ENCODE assay signal across 19 cellular contexts in genomic region chr1:77370161-77370560, GRCh38.
A peak's percentile ranks its signal among the peaks of the same experiment; 100 is the strongest.
DNase-seq lines count a peak whose midpoint lies in the region; ATAC-seq, FAIRE-seq and TF ChIP-seq lines count a peak whose summit lies in the region.
"Had no signal": no experiment of that assay in that cellular context is flagged by ENCODE, and none has a peak within 500 bp of the region (broad histone marks: within the 10 kb centered on the region; RNA-seq: fewer than 3 reads in every experiment).

No MANE protein-coding gene starts in this region.

- no peaks in the 10 kb centered on the region for H3K9me3 Mint-ChIP-seq in activated CD8-positive, alpha-beta T cell treated with anti-CD3 and anti-CD28 coated beads for 36 hours
- H3K9me3 Mint-ChIP-seq in activated CD8-positive, alpha-beta T cell treated with anti-CD3 and anti-CD28 coated beads, Interleukin-2, amount 10 ng/mL, durations not matched to agents 7 days and 5 days (ENCODE audit: insufficient read depth): no peaks in the 10 kb centered on the region
- H3K9me3 Mint-ChIP-seq: brain had no signal

- H3K9ac ChIP-seq in mesenchymal stem cell (ENCODE audit: low read length): peak overlapping the region; percentile 16

- H2BK5ac ChIP-seq in mesenchymal stem cell (ENCODE audit: low read depth, low read length, poor library complexity, severe bottlenecking): peak overlapping the region; percentile 54

- no peak overlapping the region for H2AFZ ChIP-seq in mesenchymal stem cell (ENCODE audit: low read depth, low read length)

- peak overlapping the region in 1 of 2 experiments; percentile 79 for H3K14ac ChIP-seq in mesenchymal stem cell (ENCODE audit: low read length in 2 of 2)

- H3K9me3 ChIP-seq in mesenchymal stem cell (ENCODE audit: control insufficient read depth, low read length) (no peaks in the 10 kb centered on the region), small intestine (ENCODE audit: control insufficient read depth, low read depth) (no peaks in the 10 kb centered on the region)
- H3K9me3 ChIP-seq: thyroid gland had no signal

- POLR2A ChIA-PET in activated CD8-positive, alpha-beta T cell treated with anti-CD3 and anti-CD28 coated beads for 36 hours (lab: Charles Lee): no interaction called here
- POLR2A ChIA-PET in activated CD8-positive, alpha-beta T cell treated with anti-CD3 and anti-CD28 coated beads, Interleukin-2, amount 10 ng/mL, durations not matched to agents 7 days and 5 days (lab: Charles Lee): no interaction called here

- no peak for TF ChIP-seq CTCF in activated CD8-positive, alpha-beta T cell treated with anti-CD3 and anti-CD28 coated beads for 36 hours (IDR thresholded peaks at IDR 0.05)
- no peak for TF ChIP-seq CTCF in astrocyte of the spinal cord (IDR thresholded peaks at IDR 0.05; ENCODE audit: low read depth, low read length)
- no peak for TF ChIP-seq CTCF in omental fat pad (IDR thresholded peaks at IDR 0.05)

- H3K36me3 ChIP-seq in mesenchymal stem cell (ENCODE audit: control insufficient read depth in 1 of 2, insufficient read depth in 2 of 2, low read depth in 1 of 2, low read length in 2 of 2) (no peaks in the 10 kb centered on the region), small intestine (ENCODE audit: control insufficient read depth in 2 of 2, insufficient read depth in 2 of 2, low read length in 2 of 2) (no peaks in the 10 kb centered on the region)
- H3K36me3 ChIP-seq: thyroid gland had no signal

- intact Hi-C loops in activated CD8-positive, alpha-beta T cell treated with anti-CD3 and anti-CD28 coated beads for 36 hours (cut with micrococcal nuclease): no loop called here

- H4K91ac ChIP-seq in mesenchymal stem cell (ENCODE audit: low read length): peak overlapping the region; percentile 87

- H3K4me3 Mint-ChIP-seq in activated CD8-positive, alpha-beta T cell treated with anti-CD3 and anti-CD28 coated beads for 36 hours: no peak overlapping the region
- H3K4me3 Mint-ChIP-seq in activated CD8-positive, alpha-beta T cell treated with anti-CD3 and anti-CD28 coated beads, Interleukin-2, amount 10 ng/mL, durations not matched to agents 7 days and 5 days: no peak overlapping the region

- H3K4me1 ChIP-seq in mesenchymal stem cell (ENCODE audit: control insufficient read depth, insufficient read depth, low read depth, low read length) (peaks cover 7% of the 10 kb centered on the region), small intestine (ENCODE audit: control insufficient read depth in 2 of 2, insufficient read depth in 1 of 2, low read depth in 1 of 2, low read length in 1 of 2) (no peaks in the 10 kb centered on the region)
- H3K4me1 ChIP-seq: thyroid gland had no signal

- in situ Hi-C loops in astrocyte of the spinal cord (cut with HindIII; ENCODE audit: low sequenced_read_pairs): no loop called here

- H2BK15ac ChIP-seq in mesenchymal stem cell (ENCODE audit: low read depth, poor library complexity, severe bottlenecking): peak overlapping the region; percentile 15

- H3K23ac ChIP-seq in mesenchymal stem cell (ENCODE audit: low read length in 2 of 2): no peak overlapping the region

- H3K18ac ChIP-seq in mesenchymal stem cell (ENCODE audit: low read depth in 1 of 2, low read length in 2 of 2): peak overlapping the region; percentile 35 to 78

- H3K27me3 ChIP-seq in mesenchymal stem cell (ENCODE audit: control insufficient read depth in 1 of 2, insufficient read depth in 1 of 2, low read length in 2 of 2) (no peaks in the 10 kb centered on the region), small intestine (ENCODE audit: control insufficient read depth in 2 of 2, insufficient read depth in 2 of 2, low read length in 2 of 2) (no peaks in the 10 kb centered on the region)
- H3K27me3 ChIP-seq: thyroid gland had no signal

- CTCF ChIA-PET in activated CD8-positive, alpha-beta T cell treated with anti-CD3 and anti-CD28 coated beads for 36 hours (lab: Charles Lee): no interaction called here
- CTCF ChIA-PET in activated CD8-positive, alpha-beta T cell treated with anti-CD3 and anti-CD28 coated beads, Interleukin-2, amount 10 ng/mL, durations not matched to agents 7 days and 5 days (lab: Charles Lee): no interaction called here

- FAIRE-seq in small intestine (lab: Jason Lieb, UNC): no peak

- H3K4me1 Mint-ChIP-seq in activated CD8-positive, alpha-beta T cell treated with anti-CD3 and anti-CD28 coated beads for 36 hours (ENCODE audit: low read depth): peaks cover 15% of the 10 kb centered on the region
- H3K4me1 Mint-ChIP-seq in activated CD8-positive, alpha-beta T cell treated with anti-CD3 and anti-CD28 coated beads, Interleukin-2, amount 10 ng/mL, durations not matched to agents 7 days and 5 days (ENCODE audit: low read depth): peaks cover 7% of the 10 kb centered on the region
- H3K4me1 Mint-ChIP-seq: brain had no signal

- H3K27ac Mint-ChIP-seq in activated CD8-positive, alpha-beta T cell treated with anti-CD3 and anti-CD28 coated beads for 36 hours: peak overlapping the region; percentile 26
- H3K27ac Mint-ChIP-seq in activated CD8-positive, alpha-beta T cell treated with anti-CD3 and anti-CD28 coated beads, Interleukin-2, amount 10 ng/mL, durations not matched to agents 7 days and 5 days: no peak overlapping the region

- no peak overlapping the region for H2AK5ac ChIP-seq in mesenchymal stem cell (ENCODE audit: low read length, severe bottlenecking)

- peak overlapping the region; percentile 75 for H2BK120ac ChIP-seq in mesenchymal stem cell (ENCODE audit: low read depth, low read length)

- H2BK12ac ChIP-seq in mesenchymal stem cell (ENCODE audit: low read length in 2 of 2): peak overlapping the region; percentile 90

- peak overlapping the region; percentile 37 to 69 for H3K4ac ChIP-seq in mesenchymal stem cell (ENCODE audit: low read depth in 1 of 2, low read length in 2 of 2)

- H3K36me3 Mint-ChIP-seq in activated CD8-positive, alpha-beta T cell treated with anti-CD3 and anti-CD28 coated beads for 36 hours (ENCODE audit: low read depth): peaks cover 2% of the 10 kb centered on the region
- no peaks in the 10 kb centered on the region for H3K36me3 Mint-ChIP-seq in activated CD8-positive, alpha-beta T cell treated with anti-CD3 and anti-CD28 coated beads, Interleukin-2, amount 10 ng/mL, durations not matched to agents 7 days and 5 days (ENCODE audit: low read depth)
- H3K36me3 Mint-ChIP-seq: brain had no signal

- H3K4me2 ChIP-seq in mesenchymal stem cell (ENCODE audit: low read length, poor library complexity, severe bottlenecking): peak overlapping the region; percentile 35

- H4K8ac ChIP-seq in mesenchymal stem cell (ENCODE audit: low read length): peak overlapping the region; percentile 63

- ATAC-seq in activated CD8-positive, alpha-beta T cell treated with anti-CD3 and anti-CD28 coated beads for 36 hours: no peak
- no peak for ATAC-seq in activated CD8-positive, alpha-beta T cell treated with anti-CD3 and anti-CD28 coated beads, Interleukin-2, amount 10 ng/mL, durations not matched to agents 7 days and 5 days
- no peak for ATAC-seq in omental fat pad (ENCODE audit: low FRiP score)
- ATAC-seq: left ventricle myocardium superior had no signal

- WGBS in mesenchymal stem cell: 5% methylated on average over 4 of the region's 4 CpGs
- 41 to 43% (median 41%) methylated on average over 4 of the region's 4 CpGs for WGBS in small intestine, 3 donors

- peak overlapping the region; percentile 96 for H3K27ac ChIP-seq in mesenchymal stem cell (ENCODE audit: low read length, poor library complexity, severe bottlenecking)
- no peak overlapping the region for H3K27ac ChIP-seq in small intestine (ENCODE audit: low read depth in 1 of 2, low read length in 1 of 2)
- H3K27ac ChIP-seq: thyroid gland had no signal

- peaks cover 6% of the 10 kb centered on the region for H3K79me1 ChIP-seq in mesenchymal stem cell (replicated peaks; ENCODE audit: low read length, poor library complexity, severe bottlenecking)

- no peaks in the 10 kb centered on the region for H3K27me3 Mint-ChIP-seq in activated CD8-positive, alpha-beta T cell treated with anti-CD3 and anti-CD28 coated beads for 36 hours
- H3K27me3 Mint-ChIP-seq in activated CD8-positive, alpha-beta T cell treated with anti-CD3 and anti-CD28 coated beads, Interleukin-2, amount 10 ng/mL, durations not matched to agents 7 days and 5 days (ENCODE audit: low read depth): no peaks in the 10 kb centered on the region
- H3K27me3 Mint-ChIP-seq: brain had no signal

- no peak for DNase-seq in activated CD8-positive, alpha-beta T cell treated with anti-CD3 and anti-CD28 coated beads for 36 hours
- no peak for DNase-seq in activated CD8-positive, alpha-beta T cell treated with anti-CD3 and anti-CD28 coated beads, Interleukin-2, amount 10 ng/mL, durations not matched to agents 7 days and 5 days
- peak; percentile 59 for DNase-seq in astrocyte of the spinal cord (ENCODE audit: low read depth, low spot score)
- DNase-seq in mesenchymal stem cell: peak; percentile 91
- DNase-seq in ecto neural progenitor cell (ENCODE audit: low spot score): no peak
- DNase-seq in small intestine: no peak
- DNase-seq in omental fat pad (ENCODE audit: low spot score): no peak
- DNase-seq in NAMALWA (ENCODE audit: low spot score): no peak
- DNase-seq: activated CD4-positive, alpha-beta T cell treated with anti-CD3 and anti-CD28 coated beads, Interleukin-2, amount 50 U/mL, for 4 hours; activated naive CD4-positive, alpha-beta T cell treated with anti-CD3 and anti-CD28 coated beads, Interleukin-2, amount 50 U/mL, for 16 hours; activated T-cell treated with anti-CD3 and anti-CD28 coated beads, Interleukin-2, amount 50 U/mL, for 1 hour; dermis blood vessel endothelial cell; DMS153; erythroblast; left ventricle myocardium superior; NCI-H1694; thyroid gland had no signal

- no peak overlapping the region for H3K4me3 ChIP-seq in astrocyte of the spinal cord (ENCODE audit: low read depth, low read length)
- no peak overlapping the region for H3K4me3 ChIP-seq in mesenchymal stem cell (ENCODE audit: insufficient read depth in 1 of 2, low read depth in 1 of 2, low read length in 2 of 2)
- H3K4me3 ChIP-seq in small intestine (ENCODE audit: low read depth in 1 of 2, low read length in 2 of 2): no peak overlapping the region
- H3K4me3 ChIP-seq: skin epidermis, thyroid gland had no signal

Comparison
In these comparisons a context has a peak if more than half of its experiments do, and no peak if none do; other contexts are left out.
1. DNase-seq: peak in astrocyte of the spinal cord (single experiment) and mesenchymal stem cell (single experiment); none in activated CD8-positive, alpha-beta T cell treated with anti-CD3 and anti-CD28 coated beads for 36 hours (single experiment), activated CD8-positive, alpha-beta T cell treated with anti-CD3 and anti-CD28 coated beads, Interleukin-2, amount 10 ng/mL, durations not matched to agents 7 days and 5 days (single experiment), ecto neural progenitor cell (single experiment), small intestine (single experiment), omental fat pad (single experiment) and NAMALWA (single experiment).